In the genomic region with DNA sequence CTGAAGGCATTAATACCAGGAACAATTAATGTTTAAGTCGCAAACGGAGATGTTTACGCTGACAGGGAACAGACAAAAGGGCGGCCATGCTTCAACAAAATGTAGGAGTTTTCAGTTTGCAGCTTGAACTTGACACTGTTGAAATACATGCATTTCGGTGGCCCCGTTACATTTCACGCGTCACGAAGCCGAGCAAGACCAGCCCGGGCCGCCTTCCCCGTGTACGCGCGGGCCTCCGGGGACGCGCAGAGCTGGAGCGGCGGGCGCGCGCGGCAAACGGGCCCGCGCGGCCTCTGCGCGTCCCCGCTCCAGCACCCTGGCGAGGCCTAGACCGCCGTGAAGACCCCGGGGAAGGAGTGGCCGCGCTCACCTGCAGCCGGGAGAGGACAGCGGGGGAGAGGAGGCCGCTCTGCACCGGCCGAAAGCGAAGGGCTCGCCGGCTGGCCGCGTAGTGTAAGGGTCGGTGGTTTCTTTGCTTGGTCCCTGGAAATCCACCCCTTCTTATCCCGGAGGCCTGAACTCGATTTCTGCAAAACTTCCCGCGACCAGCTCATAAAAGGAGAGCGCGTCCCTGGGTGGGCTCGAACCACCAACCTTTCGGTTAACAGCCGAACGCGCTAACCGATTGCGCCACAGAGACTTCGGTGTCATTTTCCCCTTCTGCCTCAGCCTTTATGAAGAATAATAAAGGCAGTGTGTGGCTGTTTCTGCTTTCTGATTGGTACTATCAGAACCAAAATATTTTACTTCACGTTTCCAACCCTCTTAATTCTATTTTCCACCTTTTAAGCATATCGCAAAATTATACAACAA, we compare ENCODE assay signal across 8 cellular contexts. TPM values are rescaled to one million over a fixed set of nuclear protein-coding genes. Genes with fewer than 3 reads are reported as not detected.
DNase-seq lines count a peak whose midpoint lies in the region; ATAC-seq, FAIRE-seq and TF ChIP-seq lines count a peak whose summit lies in the region.

No MANE protein-coding gene starts in this region.

- H3K27me3 Mint-ChIP-seq in immature natural killer cell (ENCODE audit: low read depth in 3 of 3): peaks cover 18 to 30% (median 28%) of the 10 kb centered on the region in 3 donors

- H3K4me1 Mint-ChIP-seq in immature natural killer cell: peaks cover 25 to 35% of the 10 kb centered on the region in 2 donors

- no peaks in the 10 kb centered on the region for H3K36me3 Mint-ChIP-seq in immature natural killer cell

- peak overlapping the region; percentile 86 to 99 (median 93) for H3K27ac Mint-ChIP-seq in immature natural killer cell

- FAIRE-seq in bronchial epithelial cell (lab: Jason Lieb, UNC) (no peak), small intestine (lab: Jason Lieb, UNC) (no peak)

- H3K4me3 Mint-ChIP-seq in immature natural killer cell: peak overlapping the region; percentile 87 to 98 (median 95)

- H3K4me1 ChIP-seq in small intestine (ENCODE audit: control insufficient read depth in 2 of 2, insufficient read depth in 1 of 2, low read depth in 1 of 2, low read length in 1 of 2): no peaks in the 10 kb centered on the region

- H3K4me3 ChIP-seq in WERI-Rb-1 (ENCODE audit: low read depth, low read length): peak overlapping the region; percentile 95
- peak overlapping the region; percentile 76 for H3K4me3 ChIP-seq in bronchial epithelial cell (ENCODE audit: low read depth, low read length)
- H3K4me3 ChIP-seq in small intestine (ENCODE audit: low read depth in 1 of 2, low read length in 2 of 2): peak overlapping the region; percentile 69

- 0 to 1% (median 1%) methylated on average over 63 to 65 of the region's 65 CpGs for WGBS in small intestine, 3 donors

- H3K27ac ChIP-seq in 22Rv1 (peak overlapping the region; percentile 81), WERI-Rb-1 (peak overlapping the region; percentile 88), small intestine (ENCODE audit: low read depth in 1 of 2, low read length in 1 of 2) (peak overlapping the region in 1 of 2 donors; percentile 91)

- DNase-seq in NCI-H2171 (lab: John Stamatoyannopoulos, UW): peak; percentile 76
- peak; percentile 77 for DNase-seq in WERI-Rb-1
- peak; percentile 77 for DNase-seq in bronchial epithelial cell (ENCODE audit: low read depth)
- peak; percentile 85 to 91 (median 89) for DNase-seq in immature natural killer cell
- DNase-seq in small intestine: peak; percentile 77

- H3K9me3 Mint-ChIP-seq in immature natural killer cell: peaks cover 0 to 2% (median 0%) of the 10 kb centered on the region in 6 donors

- no peaks in the 10 kb centered on the region for H3K9me3 ChIP-seq in WERI-Rb-1 (ENCODE audit: severe bottlenecking)
- no peaks in the 10 kb centered on the region for H3K9me3 ChIP-seq in small intestine (ENCODE audit: control insufficient read depth, low read depth)

- no peaks in the 10 kb centered on the region for H3K36me3 ChIP-seq in WERI-Rb-1
- H3K36me3 ChIP-seq in bronchial epithelial cell (ENCODE audit: control insufficient read depth, insufficient read depth, low read length): no peaks in the 10 kb centered on the region
- H3K36me3 ChIP-seq in small intestine (ENCODE audit: control insufficient read depth in 2 of 2, insufficient read depth in 2 of 2, low read length in 2 of 2): no peaks in the 10 kb centered on the region

- ATAC-seq in GM18520 (IDR thresholded peaks at IDR 0.05; ENCODE audit: unreplicated experiment): peak; percentile 53
- ATAC-seq in HG03064 (IDR thresholded peaks at IDR 0.05; ENCODE audit: low read depth, unreplicated experiment): peak; percentile 79

- no peaks in the 10 kb centered on the region for H3K27me3 ChIP-seq in WERI-Rb-1 (ENCODE audit: insufficient read depth, low read depth, severe bottlenecking)
- no peaks in the 10 kb centered on the region for H3K27me3 ChIP-seq in bronchial epithelial cell (ENCODE audit: control insufficient read depth, insufficient read depth, low read length)
- H3K27me3 ChIP-seq in small intestine (ENCODE audit: control insufficient read depth in 2 of 2, insufficient read depth in 2 of 2, low read length in 2 of 2): peaks cover 0 to 5% of the 10 kb centered on the region in 2 donors

- TF ChIP-seq CTCF in 22Rv1 (IDR thresholded peaks at IDR 0.05): no peak
- TF ChIP-seq CTCF in WERI-Rb-1 (IDR thresholded peaks at IDR 0.05; ENCODE audit: low read depth, low read length): no peak
- TF ChIP-seq CTCF in bronchial epithelial cell (IDR thresholded peaks at IDR 0.05; ENCODE audit: insufficient read depth, low read length, severe bottlenecking): no peak

RNA-seq across cellular contexts. Expression of gene EBLN1, which starts 11.3 kb away (rescaled TPM):
- total RNA-seq in bronchial epithelial cell: not detected in 2 replicates
- polyA plus RNA-seq in immature natural killer cell: not detected
- not detected for polyA plus RNA-seq in small intestine
